In genomic region chr6:149323925-149324324, GRCh38 we compare ENCODE assay signal across 1 cellular context.
TF ChIP-seq lines count a peak whose summit lies in the region.

No MANE protein-coding gene starts in this region.

TF ChIP-seq in HEK293, 187 proteins besides CTCF, POLR2A, EP300 and RAD21 (continued from another document):
- TF ChIP-seq, protein P1, sequence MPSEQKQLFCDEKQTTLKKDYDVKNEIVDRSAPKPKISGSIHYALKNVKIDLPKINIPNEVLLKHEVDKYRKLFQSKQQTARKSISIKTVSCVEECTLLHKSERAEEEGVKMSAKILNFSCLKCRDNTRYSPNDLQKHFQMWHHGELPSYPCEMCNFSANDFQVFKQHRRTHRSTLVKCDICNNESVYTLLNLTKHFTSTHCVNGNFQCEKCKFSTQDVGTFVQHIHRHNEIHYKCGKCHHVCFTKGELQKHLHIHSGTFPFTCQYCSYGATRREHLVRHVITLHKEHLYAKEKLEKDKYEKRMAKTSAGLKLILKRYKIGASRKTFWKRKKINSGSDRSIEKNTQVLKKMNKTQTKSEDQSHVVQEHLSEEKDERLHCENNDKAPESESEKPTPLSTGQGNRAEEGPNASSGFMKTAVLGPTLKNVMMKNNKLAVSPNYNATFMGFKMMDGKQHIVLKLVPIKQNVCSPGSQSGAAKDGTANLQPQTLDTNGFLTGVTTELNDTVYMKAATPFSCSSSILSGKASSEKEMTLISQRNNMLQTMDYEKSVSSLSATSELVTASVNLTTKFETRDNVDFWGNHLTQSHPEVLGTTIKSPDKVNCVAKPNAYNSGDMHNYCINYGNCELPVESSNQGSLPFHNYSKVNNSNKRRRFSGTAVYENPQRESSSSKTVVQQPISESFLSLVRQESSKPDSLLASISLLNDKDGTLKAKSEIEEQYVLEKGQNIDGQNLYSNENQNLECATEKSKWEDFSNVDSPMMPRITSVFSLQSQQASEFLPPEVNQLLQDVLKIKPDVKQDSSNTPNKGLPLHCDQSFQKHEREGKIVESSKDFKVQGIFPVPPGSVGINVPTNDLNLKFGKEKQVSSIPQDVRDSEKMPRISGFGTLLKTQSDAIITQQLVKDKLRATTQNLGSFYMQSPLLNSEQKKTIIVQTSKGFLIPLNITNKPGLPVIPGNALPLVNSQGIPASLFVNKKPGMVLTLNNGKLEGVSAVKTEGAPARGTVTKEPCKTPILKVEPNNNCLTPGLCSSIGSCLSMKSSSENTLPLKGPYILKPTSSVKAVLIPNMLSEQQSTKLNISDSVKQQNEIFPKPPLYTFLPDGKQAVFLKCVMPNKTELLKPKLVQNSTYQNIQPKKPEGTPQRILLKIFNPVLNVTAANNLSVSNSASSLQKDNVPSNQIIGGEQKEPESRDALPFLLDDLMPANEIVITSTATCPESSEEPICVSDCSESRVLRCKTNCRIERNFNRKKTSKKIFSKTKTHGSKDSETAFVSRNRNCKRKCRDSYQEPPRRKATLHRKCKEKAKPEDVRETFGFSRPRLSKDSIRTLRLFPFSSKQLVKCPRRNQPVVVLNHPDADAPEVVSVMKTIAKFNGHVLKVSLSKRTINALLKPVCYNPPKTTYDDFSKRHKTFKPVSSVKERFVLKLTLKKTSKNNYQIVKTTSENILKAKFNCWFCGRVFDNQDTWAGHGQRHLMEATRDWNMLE (tag by site-specific recombination; conservative IDR thresholded peaks at IDR 0.05; ENCODE audit: low read depth) = no peak
- no peak for TF ChIP-seq ZNF10 (tag by site-specific recombination; IDR thresholded peaks at IDR 0.05)
- TF ChIP-seq ZNF169 (tag by site-specific recombination; IDR thresholded peaks at IDR 0.05) = no peak
TF ChIP-seq in HEK293: peak in this region for 1.
